18 cellular contexts compared by ENCODE assay signal in genomic region chr12:24133385-24133784, GRCh38.
DNase-seq lines count a peak whose midpoint lies in the region; ATAC-seq lines count a peak whose summit lies in the region.
"Had no signal": no experiment of that assay in that cellular context is flagged by ENCODE, and none has a peak within 500 bp of the region (broad histone marks: within the 10 kb centered on the region; RNA-seq: fewer than 3 reads in every experiment).

No MANE protein-coding gene starts in this region.

- H3K27me3 ChIP-seq in HUES6 (ENCODE audit: control insufficient read depth, insufficient read depth, low read length), result peaks cover 7% of the 10 kb centered on the region

- H3K27ac Mint-ChIP-seq in activated CD8-positive, alpha-beta T cell treated with anti-CD3 and anti-CD28 coated beads, Interleukin-2, amount 10 ng/mL, durations not matched to agents 7 days and 5 days, result no peak overlapping the region
- H3K27ac Mint-ChIP-seq: activated naive CD8-positive, alpha-beta T cell treated with anti-CD3 and anti-CD28 coated beads, Interleukin-2, amount 50 U/mL, for 24 hours; CD4-positive, alpha-beta memory T cell; natural killer cell treated with Interleukin-12 subunit alpha and Interleukin-12 subunit beta and Interleukin-15 and Interleukin-18, amount 100 ng/mL, for 72 hours had no signal

- POLR2A ChIA-PET in activated CD8-positive, alpha-beta T cell treated with anti-CD3 and anti-CD28 coated beads, Interleukin-2, amount 10 ng/mL, durations not matched to agents 7 days and 5 days (lab: Charles Lee), result no interaction called here

- no peaks in the 10 kb centered on the region for H3K9me3 Mint-ChIP-seq in activated CD8-positive, alpha-beta T cell treated with anti-CD3 and anti-CD28 coated beads, Interleukin-2, amount 10 ng/mL, durations not matched to agents 7 days and 5 days (ENCODE audit: insufficient read depth)
- H3K9me3 Mint-ChIP-seq: activated naive CD8-positive, alpha-beta T cell treated with anti-CD3 and anti-CD28 coated beads, Interleukin-2, amount 50 U/mL, for 24 hours had no signal

- no peaks in the 10 kb centered on the region for H3K4me1 Mint-ChIP-seq in activated CD8-positive, alpha-beta T cell treated with anti-CD3 and anti-CD28 coated beads, Interleukin-2, amount 10 ng/mL, durations not matched to agents 7 days and 5 days (ENCODE audit: low read depth)
- H3K4me1 Mint-ChIP-seq: activated naive CD8-positive, alpha-beta T cell treated with anti-CD3 and anti-CD28 coated beads, Interleukin-2, amount 50 U/mL, for 24 hours; CD4-positive, alpha-beta memory T cell had no signal

- H3K9ac ChIP-seq in HUES6 (ENCODE audit: low read length), result peak overlapping the region; percentile 35

- H3K4me3 ChIP-seq in HUES6 (ENCODE audit: low read depth, low read length), result peak overlapping the region; percentile 7; the same call in 1 of the 2 replicates
- H3K4me3 ChIP-seq: lower lobe of right lung had no signal

- H3K9me3 ChIP-seq in HUES6 (ENCODE audit: control insufficient read depth, insufficient read depth, low read depth, low read length), result no peaks in the 10 kb centered on the region
- H3K9me3 ChIP-seq: lower lobe of right lung had no signal

- CTCF ChIA-PET in activated CD8-positive, alpha-beta T cell treated with anti-CD3 and anti-CD28 coated beads, Interleukin-2, amount 10 ng/mL, durations not matched to agents 7 days and 5 days (lab: Charles Lee), result no interaction called here

- DNase-seq in COR-L47 (lab: John Stamatoyannopoulos, UW) (peak; percentile 68), NCI-H2171 treated with DMSO at 0.1 percent for 48 hours (lab: John Stamatoyannopoulos, UW) (peak; percentile 52), iPS DF 4.7 (ENCODE audit: extremely low read depth, low spot score) (peak; percentile 46), NCI-H2029 (lab: John Stamatoyannopoulos, UW) (no peak), inferior parietal cortex (ENCODE audit: extremely low spot score) (no peak), SIG-M5 (lab: John Stamatoyannopoulos, UW) (no peak)
- no peak for DNase-seq in activated CD8-positive, alpha-beta T cell treated with anti-CD3 and anti-CD28 coated beads, Interleukin-2, amount 10 ng/mL, durations not matched to agents 7 days and 5 days
- DNase-seq: activated CD4-positive, alpha-beta T cell treated with anti-CD3 and anti-CD28 coated beads, Interleukin-2, amount 50 U/mL, for 4 hours; activated naive CD8-positive, alpha-beta T cell treated with anti-CD3 and anti-CD28 coated beads, Interleukin-2, amount 50 U/mL, for 24 hours; CD4-positive, alpha-beta memory T cell; effector memory CD4-positive, alpha-beta T cell; hypothalamus; lower lobe of right lung; NCI-H187; PC-3 had no signal

- H3K27ac ChIP-seq in HUES6 (ENCODE audit: low read depth, low read length), result peak overlapping the region; percentile 72; the same call in 1 of the 2 replicates
- H3K27ac ChIP-seq: lower lobe of right lung had no signal

- no peaks in the 10 kb centered on the region for H3K36me3 Mint-ChIP-seq in activated CD8-positive, alpha-beta T cell treated with anti-CD3 and anti-CD28 coated beads, Interleukin-2, amount 10 ng/mL, durations not matched to agents 7 days and 5 days (ENCODE audit: low read depth)
- H3K36me3 Mint-ChIP-seq: CD4-positive, alpha-beta memory T cell; natural killer cell treated with Interleukin-12 subunit alpha and Interleukin-12 subunit beta and Interleukin-15 and Interleukin-18, amount 100 ng/mL, for 72 hours had no signal

- H3K27me3 Mint-ChIP-seq in activated CD8-positive, alpha-beta T cell treated with anti-CD3 and anti-CD28 coated beads, Interleukin-2, amount 10 ng/mL, durations not matched to agents 7 days and 5 days (ENCODE audit: low read depth), result no peaks in the 10 kb centered on the region
- H3K27me3 Mint-ChIP-seq: activated naive CD8-positive, alpha-beta T cell treated with anti-CD3 and anti-CD28 coated beads, Interleukin-2, amount 50 U/mL, for 24 hours; CD4-positive, alpha-beta memory T cell; natural killer cell treated with Interleukin-12 subunit alpha and Interleukin-12 subunit beta and Interleukin-15 and Interleukin-18, amount 100 ng/mL, for 72 hours had no signal

- H3K4me3 Mint-ChIP-seq in activated CD8-positive, alpha-beta T cell treated with anti-CD3 and anti-CD28 coated beads, Interleukin-2, amount 10 ng/mL, durations not matched to agents 7 days and 5 days, result no peak overlapping the region
- H3K4me3 Mint-ChIP-seq: activated naive CD8-positive, alpha-beta T cell treated with anti-CD3 and anti-CD28 coated beads, Interleukin-2, amount 50 U/mL, for 24 hours; CD4-positive, alpha-beta memory T cell; natural killer cell treated with Interleukin-12 subunit alpha and Interleukin-12 subunit beta and Interleukin-15 and Interleukin-18, amount 100 ng/mL, for 72 hours had no signal

- ATAC-seq in activated CD8-positive, alpha-beta T cell treated with anti-CD3 and anti-CD28 coated beads, Interleukin-2, amount 10 ng/mL, durations not matched to agents 7 days and 5 days, result no peak
- ATAC-seq: activated naive CD8-positive, alpha-beta T cell treated with anti-CD3 and anti-CD28 coated beads, Interleukin-2, amount 50 U/mL, for 24 hours; lower lobe of right lung; natural killer cell treated with Interleukin-12 subunit alpha and Interleukin-12 subunit beta and Interleukin-15 and Interleukin-18, amount 100 ng/mL, for 72 hours; PC-3; SK-N-SH treated with all-trans-retinoic acid at 6 μM for 48 hours had no signal

- H3K4me1 ChIP-seq in HUES6 (ENCODE audit: control insufficient read depth, insufficient read depth, low read length), result peaks cover 28% of the 10 kb centered on the region
- H3K4me1 ChIP-seq: lower lobe of right lung had no signal

- H3K36me3 ChIP-seq in HUES6 (ENCODE audit: control insufficient read depth, insufficient read depth, low read length), result no peaks in the 10 kb centered on the region
- H3K36me3 ChIP-seq: lower lobe of right lung had no signal

Comparison
In these comparisons a context has a peak if more than half of its experiments do, and no peak if none do; other contexts are left out.
1. DNase-seq: peak in COR-L47 (single experiment), NCI-H2171 treated with DMSO at 0.1 percent for 48 hours (single experiment) and iPS DF 4.7 (single experiment); none in NCI-H2029 (single experiment), activated CD8-positive, alpha-beta T cell treated with anti-CD3 and anti-CD28 coated beads, Interleukin-2, amount 10 ng/mL, durations not matched to agents 7 days and 5 days (single experiment), inferior parietal cortex (single experiment) and SIG-M5 (single experiment).